ENCODE assay signal across 17 cellular contexts in genomic region chr9:99556998-99557397, GRCh38.
A peak's percentile ranks its signal among the peaks of the same experiment; 100 is the strongest.
DNase-seq lines count a peak whose midpoint lies in the region; ATAC-seq and TF ChIP-seq lines count a peak whose summit lies in the region.
"Had no signal": no experiment of that assay in that cellular context is flagged by ENCODE, and none has a peak within 500 bp of the region (broad histone marks: within the 10 kb centered on the region; RNA-seq: fewer than 3 reads in every experiment).

No MANE protein-coding gene starts in this region.

- no peak overlapping the region for H3K4me3 ChIP-seq in tibial artery
- H3K4me3 ChIP-seq: A549, K562 had no signal

- peaks cover 33% of the 10 kb centered on the region for H3K36me3 Mint-ChIP-seq in stimulated activated memory B cell treated with anti-CD40 and anti-IgM and Interleukin-4, amounts not matched to agents 10 μg/mL and 1 μg/mL and 100 μg/mL, for 72 hours
- H3K36me3 Mint-ChIP-seq: CD4-positive, alpha-beta memory T cell had no signal

- peaks cover 12% of the 10 kb centered on the region for H3K9me3 Mint-ChIP-seq in stimulated activated memory B cell treated with anti-CD40 and anti-IgM and Interleukin-4, amounts not matched to agents 10 μg/mL and 1 μg/mL and 100 μg/mL, for 72 hours

- no peaks in the 10 kb centered on the region for H3K4me1 Mint-ChIP-seq in stimulated activated memory B cell treated with anti-CD40 and anti-IgM and Interleukin-4, amounts not matched to agents 10 μg/mL and 1 μg/mL and 100 μg/mL, for 72 hours
- H3K4me1 Mint-ChIP-seq: CD4-positive, alpha-beta memory T cell had no signal

- H3K27ac ChIP-seq in tibial artery = no peak overlapping the region
- H3K27ac ChIP-seq: A549, C4-2B, HL-60 had no signal

- no peaks in the 10 kb centered on the region for H3K4me1 ChIP-seq in tibial artery
- H3K4me1 ChIP-seq: A549, BE2C had no signal

- no peak for ATAC-seq in stimulated activated memory B cell treated with anti-CD40 and anti-IgM and Interleukin-4, amounts not matched to agents 10 μg/mL and 1 μg/mL and 100 μg/mL, for 72 hours
- ATAC-seq: K562 had no signal

- DNase-seq in RPMI7951 (ENCODE audit: low read depth) (peak; percentile 37), foreskin melanocyte (peak; percentile 75), tibial artery (no peak), NCI-H748 treated with DMSO at 0.1 percent for 48 hours (lab: John Stamatoyannopoulos, UW) (no peak)
- no peak for DNase-seq in stimulated activated CD4-positive, alpha-beta T cell treated with anti-CD3 and anti-CD28 coated beads, Interleukin-15, amount 100 ng/mL, for 24 hours
- DNase-seq: BE2C; CD4-positive, alpha-beta memory T cell; COR-L47; DND-41; GF-D8; GOT3; H9 had no signal

- TF ChIP-seq CTCF in tibial artery (IDR thresholded peaks at IDR 0.05) = no peak

- H3K27ac Mint-ChIP-seq in stimulated activated memory B cell treated with anti-CD40 and anti-IgM and Interleukin-4, amounts not matched to agents 10 μg/mL and 1 μg/mL and 100 μg/mL, for 72 hours = peak overlapping the region; percentile 83
- H3K27ac Mint-ChIP-seq: CD4-positive, alpha-beta memory T cell; H9 had no signal

- H3K4me3 Mint-ChIP-seq in stimulated activated memory B cell treated with anti-CD40 and anti-IgM and Interleukin-4, amounts not matched to agents 10 μg/mL and 1 μg/mL and 100 μg/mL, for 72 hours = no peak overlapping the region
- H3K4me3 Mint-ChIP-seq: CD4-positive, alpha-beta memory T cell; H9 had no signal

- no peaks in the 10 kb centered on the region for H3K9me3 ChIP-seq in tibial artery
- H3K9me3 ChIP-seq: A549, BE2C had no signal

- no peaks in the 10 kb centered on the region for H3K27me3 ChIP-seq in tibial artery
- H3K27me3 ChIP-seq: BE2C had no signal

- H3K27me3 Mint-ChIP-seq in stimulated activated memory B cell treated with anti-CD40 and anti-IgM and Interleukin-4, amounts not matched to agents 10 μg/mL and 1 μg/mL and 100 μg/mL, for 72 hours = no peaks in the 10 kb centered on the region

- H3K36me3 ChIP-seq in tibial artery = no peaks in the 10 kb centered on the region
- H3K36me3 ChIP-seq: BE2C had no signal

- intact Hi-C loops in tibial artery (cut with DNase I; ENCODE audit: low total_unique reads) = no loop called here

Comparison
In these comparisons a context has a peak if more than half of its experiments do, and no peak if none do; other contexts are left out.
1. DNase-seq: peak in RPMI7951 (single experiment) and foreskin melanocyte (single experiment); none in tibial artery (0 of 2), stimulated activated CD4-positive, alpha-beta T cell treated with anti-CD3 and anti-CD28 coated beads, Interleukin-15, amount 100 ng/mL, for 24 hours (single experiment) and NCI-H748 treated with DMSO at 0.1 percent for 48 hours (single experiment).